ENCODE assay signal across 26 cellular contexts in genomic region chr1:67804710-67805109, GRCh38. TPM values are rescaled to one million over a fixed set of nuclear protein-coding genes. Genes with fewer than 3 reads are reported as not detected.
A peak's percentile ranks its signal among the peaks of the same experiment; 100 is the strongest.
DNase-seq lines count a peak whose midpoint lies in the region; ATAC-seq and TF ChIP-seq lines count a peak whose summit lies in the region.
"Had no signal": no experiment of that assay in that cellular context is flagged by ENCODE, and none has a peak within 500 bp of the region (broad histone marks: within the 10 kb centered on the region; RNA-seq: fewer than 3 reads in every experiment).

No MANE protein-coding gene starts in this region.

- H3K27me3 ChIP-seq in A673 (replicated peaks; ENCODE audit: insufficient read depth, low read depth, low read length, poor library complexity), result no peaks in the 10 kb centered on the region
- no peaks in the 10 kb centered on the region for H3K27me3 ChIP-seq in endodermal cell (ENCODE audit: control insufficient read depth, insufficient read depth, low read length, poor library complexity, severe bottlenecking)
- H3K27me3 ChIP-seq in mesendoderm (ENCODE audit: insufficient read depth, low read length, poor library complexity), result no peaks in the 10 kb centered on the region
- H3K27me3 ChIP-seq in aorta (ENCODE audit: control insufficient read depth in 1 of 2, insufficient read depth in 2 of 2, low read length in 1 of 2), result no peaks in the 10 kb centered on the region
- H3K27me3 ChIP-seq: BLaER1 treated with 17β-estradiol and CSF1 and Interleukin-3, amounts not matched to agents 10 nM and 100 nM; heart left ventricle; uterus had no signal

- no peak overlapping the region for H2AK5ac ChIP-seq in mesendoderm (ENCODE audit: low read length)

- 0 out of 2 replicates have a peak, but pooled peaks have one; percentile 26 for TF ChIP-seq CTCF in A673 (conservative IDR thresholded peaks at IDR 0.05; ENCODE audit: low read depth, low read length)
- TF ChIP-seq CTCF in HFF-Myc (IDR thresholded peaks at IDR 0.05; ENCODE audit: low read depth, low read length, missing control alignments), result peak; percentile 7
- peak; percentile 69 for TF ChIP-seq CTCF in endodermal cell (conservative IDR thresholded peaks at IDR 0.05)

- no peaks in the 10 kb centered on the region for H3K79me1 ChIP-seq in mesendoderm (ENCODE audit: low read length)

- H3K9me3 Mint-ChIP-seq in endodermal cell, result no peaks in the 10 kb centered on the region
- H3K9me3 Mint-ChIP-seq: activated B cell treated with CpG ODN at 0.5 μM for 24 hours; activated CD4-positive, alpha-beta memory T cell treated with anti-CD3 and anti-CD28 coated beads for 36 hours; T-helper 2 cell treated with Interferon-gamma antibody and Interleukin-4, amounts not matched to agents 5 μg/mL and 100 μg/mL, for 36 hours had no signal

- H3K4me1 ChIP-seq in A673 (ENCODE audit: insufficient read depth, low read length, poor library complexity, severe bottlenecking) (peaks cover 9% of the 10 kb centered on the region), endodermal cell (ENCODE audit: control insufficient read depth, insufficient read depth, low read length) (no peaks in the 10 kb centered on the region), mesendoderm (ENCODE audit: control insufficient read depth, low read depth, low read length) (peaks cover 2% of the 10 kb centered on the region), aorta (ENCODE audit: control insufficient read depth in 1 of 2, insufficient read depth in 2 of 2, low read length in 2 of 2) (peaks cover 10 to 11% of the 10 kb centered on the region in 2 donors)

- CTCF ChIA-PET in A673 (lab: Charles Lee), result interaction anchor here (0.6 kb wide), 1 partner anchor 10 kb away, joined by 3 read pairs; no protein-coding TSS in a partner anchor

- DNase-seq in A673 (ENCODE audit: low spot score) (no peak), HFF-Myc (ENCODE audit: extremely low read depth, low read depth) (no peak), endodermal cell (no peak), mesendoderm (peak; percentile 31), T-helper 1 cell (no peak), posterior vena cava (ENCODE audit: low spot score) (no peak), CD1c-positive myeloid dendritic cell (ENCODE audit: extremely low spot score) (no peak), aorta (no peak)
- DNase-seq: activated B cell treated with CpG ODN at 0.5 μM for 24 hours; activated CD4-positive, alpha-beta memory T cell treated with anti-CD3 and anti-CD28 coated beads for 36 hours; activated effector memory CD4-positive, alpha-beta T cell treated with Interleukin-2 at 50 U/mL for 16 hours; Calu3; GOT3; heart left ventricle; Kasumi-1; left colon; NCI-H1930; NCI-H2227 treated with DMSO at 0.1 percent for 48 hours; nucleus accumbens; retina; SK-N-SH; uterus had no signal

- no peaks in the 10 kb centered on the region for H3K79me2 ChIP-seq in mesendoderm (ENCODE audit: control insufficient read depth, insufficient read depth, low read length)

- peaks cover 3% of the 10 kb centered on the region for H3K9me3 ChIP-seq in A673 (ENCODE audit: low read depth, low read length, poor library complexity, severe bottlenecking)
- H3K9me3 ChIP-seq in endodermal cell (ENCODE audit: control insufficient read depth, low read length), result no peaks in the 10 kb centered on the region
- H3K9me3 ChIP-seq in aorta (ENCODE audit: control insufficient read depth, low read length), result no peaks in the 10 kb centered on the region
- H3K9me3 ChIP-seq: BLaER1 treated with 17β-estradiol and CSF1 and Interleukin-3, amounts not matched to agents 10 nM and 100 nM; SK-N-SH; uterus had no signal

- BruUV-seq in A673 (replicated peaks; lab: Mats Ljungman, UMichigan), result no TSS peak

- no peaks in the 10 kb centered on the region for H3K36me3 Mint-ChIP-seq in endodermal cell (ENCODE audit: low read depth)
- H3K36me3 Mint-ChIP-seq: activated CD4-positive, alpha-beta memory T cell treated with anti-CD3 and anti-CD28 coated beads for 36 hours; memory B cell had no signal

- H3K23ac ChIP-seq in mesendoderm (ENCODE audit: low read length), result no peak overlapping the region

- intact Hi-C loops in A673 (cut with micrococcal nuclease; ENCODE audit: unreplicated experiment), result no loop called here
- intact Hi-C loops in posterior vena cava (cut with DNase I), result no loop called here
- intact Hi-C loops in aorta (cut with DNase I), result no loop called here

- WGBS in endodermal cell (ENCODE audit: insufficient coverage in 1 of 2, insufficient read length in 1 of 2), 2 experiments, result 38 to 69% methylated on average over 2 of the region's 2 CpGs
- no CpG with 5 or more reads among the region's 2 CpGs for WGBS in mesendoderm (ENCODE audit: extremely low coverage, insufficient coverage, low lambda C conversion rate)
- 16 to 25% methylated on average over 2 of the region's 2 CpGs for WGBS in aorta, 2 donors

- peak overlapping the region; percentile 9 for H3K27ac Mint-ChIP-seq in endodermal cell
- H3K27ac Mint-ChIP-seq: activated B cell treated with CpG ODN at 0.5 μM for 24 hours; activated CD4-positive, alpha-beta memory T cell treated with anti-CD3 and anti-CD28 coated beads for 36 hours; memory B cell; T-helper 2 cell treated with Interferon-gamma antibody and Interleukin-4, amounts not matched to agents 5 μg/mL and 100 μg/mL, for 36 hours had no signal

- peak overlapping the region; percentile 45 for H3K18ac ChIP-seq in mesendoderm (ENCODE audit: low read length)

- H3K27me3 Mint-ChIP-seq in endodermal cell (ENCODE audit: insufficient read depth), result peaks cover 2% of the 10 kb centered on the region

- no peak overlapping the region for H4K5ac ChIP-seq in mesendoderm (ENCODE audit: low read length)

- H3K4me3 Mint-ChIP-seq in endodermal cell, result no peak overlapping the region
- H3K4me3 Mint-ChIP-seq: activated B cell treated with CpG ODN at 0.5 μM for 24 hours; activated CD4-positive, alpha-beta memory T cell treated with anti-CD3 and anti-CD28 coated beads for 36 hours; memory B cell; T-helper 2 cell treated with Interferon-gamma antibody and Interleukin-4, amounts not matched to agents 5 μg/mL and 100 μg/mL, for 36 hours had no signal

- no peak overlapping the region for H3K4me3 ChIP-seq in A673 (ENCODE audit: low read depth, low read length, poor library complexity, severe bottlenecking)
- no peak overlapping the region for H3K4me3 ChIP-seq in HFF-Myc (replicated peaks; ENCODE audit: low read depth, low read length)
- H3K4me3 ChIP-seq in endodermal cell (ENCODE audit: low read length), result no peak overlapping the region
- no peak overlapping the region for H3K4me3 ChIP-seq in mesendoderm (ENCODE audit: low read length)
- H3K4me3 ChIP-seq in aorta (ENCODE audit: low read length in 2 of 2), result no peak overlapping the region
- H3K4me3 ChIP-seq: BLaER1 treated with 17β-estradiol and CSF1 and Interleukin-3, amounts not matched to agents 10 nM and 100 nM; heart left ventricle; uterus had no signal

- POLR2A ChIA-PET in A673 (lab: Charles Lee; ENCODE audit: low non-redundant PET), result no interaction called here

- no peak overlapping the region for H3K27ac ChIP-seq in A673 (ENCODE audit: low read depth, low read length, poor library complexity, severe bottlenecking)
- H3K27ac ChIP-seq in endodermal cell (ENCODE audit: low read depth, low read length), result no peak overlapping the region
- no peak overlapping the region for H3K27ac ChIP-seq in mesendoderm (ENCODE audit: low read depth, low read length)
- H3K27ac ChIP-seq in aorta (ENCODE audit: low read depth in 1 of 2, low read length in 2 of 2), result peak overlapping the region in 1 of 2 donors; percentile 17
- H3K27ac ChIP-seq: BLaER1 treated with 17β-estradiol and CSF1 and Interleukin-3, amounts not matched to agents 10 nM and 100 nM; heart left ventricle; RWPE1; uterus had no signal

- H3K4ac ChIP-seq in mesendoderm (ENCODE audit: low read depth, low read length), result no peak overlapping the region

- H3K4me2 ChIP-seq in mesendoderm (ENCODE audit: low read length), result no peak overlapping the region
- H3K4me2 ChIP-seq: BLaER1 treated with 17β-estradiol and CSF1 and Interleukin-3, amounts not matched to agents 10 nM and 100 nM; SK-N-SH had no signal

- no peak overlapping the region for H2BK15ac ChIP-seq in mesendoderm (replicated peaks; ENCODE audit: low read depth)

- peaks cover 12% of the 10 kb centered on the region for H3K4me1 Mint-ChIP-seq in endodermal cell
- H3K4me1 Mint-ChIP-seq: activated B cell treated with CpG ODN at 0.5 μM for 24 hours, memory B cell had no signal

- no peak overlapping the region for H3K56ac ChIP-seq in mesendoderm (ENCODE audit: low read length)

- no peak overlapping the region for H4K8ac ChIP-seq in mesendoderm (ENCODE audit: low read depth, low read length)

- H3K9ac ChIP-seq in endodermal cell (ENCODE audit: extremely low read depth, low read length, poor library complexity, severe bottlenecking) (no peak overlapping the region), mesendoderm (ENCODE audit: low read length) (no peak overlapping the region)
- H3K9ac ChIP-seq: BLaER1 treated with 17β-estradiol and CSF1 and Interleukin-3, amounts not matched to agents 10 nM and 100 nM; SK-N-SH had no signal

- H3K36me3 ChIP-seq in A673 (ENCODE audit: insufficient read depth, low read length, poor library complexity, severe bottlenecking) (no peaks in the 10 kb centered on the region), endodermal cell (ENCODE audit: control insufficient read depth, insufficient read depth, low read length) (no peaks in the 10 kb centered on the region), mesendoderm (ENCODE audit: control insufficient read depth, insufficient read depth, low read length) (no peaks in the 10 kb centered on the region), aorta (ENCODE audit: control insufficient read depth in 1 of 2, insufficient read depth in 2 of 2, low read length in 1 of 2) (no peaks in the 10 kb centered on the region)
- H3K36me3 ChIP-seq: heart left ventricle, uterus had no signal

- H2BK120ac ChIP-seq in mesendoderm (ENCODE audit: low read depth, low read length), result no peak overlapping the region

- no peak for ATAC-seq in aorta (ENCODE audit: low FRiP score)
- ATAC-seq: left colon had no signal

- no peak overlapping the region for H2BK5ac ChIP-seq in mesendoderm (ENCODE audit: low read length)

RNA-seq across cellular contexts. Expression of gene GNG12, which starts 28.6 kb away (rescaled TPM):
- total RNA-seq in A673 (2021) (48.1 and 54.8 TPM in 2 replicates), endodermal cell (1 to 10 TPM; 7.7 to 9.2 TPM), posterior vena cava (100 to 1,000 TPM; 165 to 166 TPM), aorta (100 to 1,000 TPM; 123 to 175 TPM)
- 27.4 TPM for polyA plus RNA-seq in endodermal cell (2013, experiment 1 of 2)
- 29.8 TPM for polyA plus RNA-seq in endodermal cell (2013, experiment 2 of 2)
- 19.6 TPM for polyA plus RNA-seq in mesendoderm (2013, experiment 1 of 2)
- 20.4 TPM for polyA plus RNA-seq in mesendoderm (2013, experiment 2 of 2)
- polyA plus RNA-seq in aorta, result 10 to 100 TPM; 84.9 to 96.8 TPM
- total RNA-seq: activated B cell treated with CpG ODN at 0.5 μM for 24 hours had no signal

Comparison
In these comparisons a context has a peak if more than half of its experiments do, and no peak if none do; other contexts are left out.
1. CTCF ChIP-seq: peak in every context shown above with its lines; median percentile 69 in endodermal cell; 26 in A673; 7 in HFF-Myc.